In the genomic region with DNA sequence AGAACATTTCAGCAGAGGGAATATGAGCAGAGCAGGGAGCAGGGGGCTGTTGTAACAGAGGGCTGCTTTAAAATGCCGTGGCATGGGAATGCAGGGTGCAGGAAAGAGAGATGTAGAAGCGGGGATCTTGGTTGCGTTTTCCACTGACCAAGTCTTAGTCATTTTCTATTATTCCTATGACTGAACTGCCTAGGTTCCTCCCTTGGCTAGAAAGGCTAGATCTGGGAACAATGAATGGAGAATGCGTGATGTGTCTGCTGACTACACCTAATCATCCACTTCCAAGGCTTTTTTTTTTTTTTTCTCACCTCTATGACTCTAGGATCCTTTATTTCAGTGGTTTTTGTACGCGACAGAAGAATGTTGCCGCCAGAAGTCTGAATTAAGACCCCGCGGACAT, we compare ENCODE assay signal across 13 cellular contexts.
DNase-seq lines count a peak whose midpoint lies in the region; ATAC-seq and TF ChIP-seq lines count a peak whose summit lies in the region.
"Had no signal": no experiment of that assay in that cellular context is flagged by ENCODE, and none has a peak within 500 bp of the region (broad histone marks: within the 10 kb centered on the region; RNA-seq: fewer than 3 reads in every experiment).

No MANE protein-coding gene starts in this region.

- no peak overlapping the region for H3K4me3 Mint-ChIP-seq in chondrocyte (ENCODE audit: unreplicated experiment)
- no peak overlapping the region for H3K4me3 Mint-ChIP-seq in osteocyte (ENCODE audit: unreplicated experiment)
- no peak overlapping the region for H3K4me3 Mint-ChIP-seq in nephron progenitor cell
- H3K4me3 Mint-ChIP-seq: CD4-positive, CD25-positive, alpha-beta regulatory T cell; HFFc6 had no signal

- TF ChIP-seq CTCF in chondrocyte (IDR thresholded peaks at IDR 0.05) (no peak), osteocyte (IDR thresholded peaks at IDR 0.05) (no peak), nephron progenitor cell (IDR thresholded peaks at IDR 0.05) (no peak)

- H3K27ac Mint-ChIP-seq in chondrocyte (ENCODE audit: unreplicated experiment) (peak overlapping the region; percentile 67), osteocyte (ENCODE audit: unreplicated experiment) (peak overlapping the region; percentile 52), nephron progenitor cell (no peak overlapping the region)
- H3K27ac Mint-ChIP-seq: CD4-positive, CD25-positive, alpha-beta regulatory T cell; HFFc6 had no signal

- H3K4me1 Mint-ChIP-seq in chondrocyte (ENCODE audit: low read depth) (peaks cover 72% of the 10 kb centered on the region), osteocyte (ENCODE audit: unreplicated experiment) (peaks cover 46% of the 10 kb centered on the region), nephron progenitor cell (peaks cover 39% of the 10 kb centered on the region)

- peak; percentile 67 for DNase-seq in M059J (ENCODE audit: low read depth)
- no peak for DNase-seq in chondrocyte (ENCODE audit: low spot score)
- no peak for DNase-seq in osteocyte (ENCODE audit: extremely low spot score, unreplicated experiment)
- no peak for DNase-seq in cerebellar cortex (ENCODE audit: low spot score)
- no peak for DNase-seq in stimulated activated CD4-positive, alpha-beta T cell treated with anti-CD3 and anti-CD28 coated beads, Interleukin-2, amount 100 ng/mL, for 48 hours
- DNase-seq in nephron progenitor cell = no peak
- DNase-seq: AML-193; CD4-positive, CD25-positive, alpha-beta regulatory T cell; DMS53; GF-D8; HCEC 1CT; HFFc6 had no signal

- ATAC-seq in GM18873 (IDR thresholded peaks at IDR 0.05; ENCODE audit: low FRiP score, unreplicated experiment) = no peak

- no peaks in the 10 kb centered on the region for H3K27me3 Mint-ChIP-seq in chondrocyte (ENCODE audit: low read depth)
- no peaks in the 10 kb centered on the region for H3K27me3 Mint-ChIP-seq in osteocyte (ENCODE audit: unreplicated experiment)
- H3K27me3 Mint-ChIP-seq in nephron progenitor cell (ENCODE audit: low read depth, poor library complexity) = no peaks in the 10 kb centered on the region

- H3K9me3 Mint-ChIP-seq in chondrocyte (ENCODE audit: low read depth) (peaks cover 15% of the 10 kb centered on the region), osteocyte (ENCODE audit: unreplicated experiment) (no peaks in the 10 kb centered on the region), nephron progenitor cell (peaks cover 17% of the 10 kb centered on the region)

- H3K36me3 Mint-ChIP-seq in chondrocyte (ENCODE audit: low read depth) = no peaks in the 10 kb centered on the region
- H3K36me3 Mint-ChIP-seq in osteocyte (ENCODE audit: unreplicated experiment) = peaks cover 2% of the 10 kb centered on the region
- H3K36me3 Mint-ChIP-seq in nephron progenitor cell (ENCODE audit: low read depth) = peaks cover 18% of the 10 kb centered on the region
- H3K36me3 Mint-ChIP-seq: CD4-positive, CD25-positive, alpha-beta regulatory T cell had no signal
